Comparison of ENCODE assay signal across 14 cellular contexts in genomic region chr4:153519677-153520076, GRCh38. TPM values are rescaled to one million over a fixed set of nuclear protein-coding genes. Genes with fewer than 3 reads are reported as not detected.
DNase-seq lines count a peak whose midpoint lies in the region; ATAC-seq and TF ChIP-seq lines count a peak whose summit lies in the region.
"Had no signal": no experiment of that assay in that cellular context is flagged by ENCODE, and none has a peak within 500 bp of the region (broad histone marks: within the 10 kb centered on the region; RNA-seq: fewer than 3 reads in every experiment).

No MANE protein-coding gene starts in this region.

- H3K36me3 ChIP-seq in hepatocyte (replicated peaks; ENCODE audit: insufficient read depth, low read depth) (no peaks in the 10 kb centered on the region), prostate gland (no peaks in the 10 kb centered on the region)
- H3K36me3 ChIP-seq: neural progenitor cell had no signal

- no peaks in the 10 kb centered on the region for H3K9me2 ChIP-seq in hepatocyte (replicated peaks; ENCODE audit: insufficient read depth)

- H3K79me2 ChIP-seq in hepatocyte, result peaks cover 2% of the 10 kb centered on the region

- H2AFZ ChIP-seq in hepatocyte, result no peak overlapping the region
- H2AFZ ChIP-seq: neural progenitor cell had no signal

- CTCF ChIA-PET in CD4-positive, alpha-beta T cell (lab: Charles Lee), result no interaction called here
- CTCF ChIA-PET in activated CD8-positive, alpha-beta T cell treated with anti-CD3 and anti-CD28 coated beads, Interleukin-2, amount 10 ng/mL, durations not matched to agents 7 days and 5 days (lab: Charles Lee), result interaction anchor here (0.8 to 2.2 kb wide), 8 partner anchors 12 to 595 kb away, joined by 3 to 8 read pairs (median 4); no protein-coding TSS in a partner anchor

- H3K4me1 ChIP-seq in hepatocyte (ENCODE audit: insufficient read depth), result peaks cover 30% of the 10 kb centered on the region
- H3K4me1 ChIP-seq in prostate gland (replicated peaks), result no peaks in the 10 kb centered on the region

- H3K9me3 Mint-ChIP-seq in CD4-positive, alpha-beta T cell, result no peaks in the 10 kb centered on the region
- H3K9me3 Mint-ChIP-seq in IgD-negative memory B cell, result no peaks in the 10 kb centered on the region
- H3K9me3 Mint-ChIP-seq in activated CD8-positive, alpha-beta T cell treated with anti-CD3 and anti-CD28 coated beads, Interleukin-2, amount 10 ng/mL, durations not matched to agents 7 days and 5 days (ENCODE audit: insufficient read depth), result no peaks in the 10 kb centered on the region

- TF ChIP-seq POLR2A in prostate gland (IDR thresholded peaks at IDR 0.05), result no peak

- TF ChIP-seq CTCF in CD4-positive, alpha-beta T cell (IDR thresholded peaks at IDR 0.05), result no peak
- no peak for TF ChIP-seq CTCF in hepatocyte (IDR thresholded peaks at IDR 0.05; ENCODE audit: poor library complexity)
- no peak for TF ChIP-seq CTCF in prostate gland (IDR thresholded peaks at IDR 0.05)

- no peak for ATAC-seq in CD4-positive, alpha-beta T cell (ENCODE audit: poor library complexity)
- ATAC-seq in activated CD8-positive, alpha-beta T cell treated with anti-CD3 and anti-CD28 coated beads, Interleukin-2, amount 10 ng/mL, durations not matched to agents 7 days and 5 days, result no peak

- intact Hi-C loops in CD4-positive, alpha-beta T cell (cut with DNase I, micrococcal nuclease), result loop anchor here (5.0 kb wide), 4 partner anchors 32 to 92 kb away; partner anchors contain the start of gene TMEM131L (in 1 of the 2)
- intact Hi-C loops in prostate gland (cut with DNase I), result no loop called here

- H3K27me3 Mint-ChIP-seq in CD4-positive, alpha-beta T cell, result no peaks in the 10 kb centered on the region
- peaks cover 2% of the 10 kb centered on the region for H3K27me3 Mint-ChIP-seq in IgD-negative memory B cell
- H3K27me3 Mint-ChIP-seq in activated CD8-positive, alpha-beta T cell treated with anti-CD3 and anti-CD28 coated beads, Interleukin-2, amount 10 ng/mL, durations not matched to agents 7 days and 5 days (ENCODE audit: low read depth), result no peaks in the 10 kb centered on the region

- H3K27ac Mint-ChIP-seq in CD4-positive, alpha-beta T cell, result peak overlapping the region; percentile 91
- H3K27ac Mint-ChIP-seq in IgD-negative memory B cell, result peak overlapping the region; percentile 65 to 96 (median 91)
- H3K27ac Mint-ChIP-seq in activated CD8-positive, alpha-beta T cell treated with anti-CD3 and anti-CD28 coated beads, Interleukin-2, amount 10 ng/mL, durations not matched to agents 7 days and 5 days, result peak overlapping the region; percentile 96
- H3K27ac Mint-ChIP-seq: neural progenitor cell had no signal

- H3K4me2 ChIP-seq in hepatocyte, result no peak overlapping the region
- H3K4me2 ChIP-seq: neural progenitor cell had no signal

- no peaks in the 10 kb centered on the region for H3K27me3 ChIP-seq in CD4-positive, alpha-beta T cell (ENCODE audit: control insufficient read depth, insufficient read depth, low read length)
- H3K27me3 ChIP-seq in hepatocyte, result no peaks in the 10 kb centered on the region
- no peaks in the 10 kb centered on the region for H3K27me3 ChIP-seq in prostate gland (replicated peaks; ENCODE audit: insufficient read depth)
- H3K27me3 ChIP-seq: neural progenitor cell had no signal

- no peak for DNase-seq in CD4-positive, alpha-beta T cell
- no peak for DNase-seq in activated CD8-positive, alpha-beta T cell treated with anti-CD3 and anti-CD28 coated beads, Interleukin-2, amount 10 ng/mL, durations not matched to agents 7 days and 5 days
- DNase-seq in myocyte (ENCODE audit: low read depth) (peak; percentile 44), hepatocyte (ENCODE audit: low spot score) (no peak), NCI-H1048 (lab: John Stamatoyannopoulos, UW) (no peak), NCI-H187 treated with DMSO at 0.1 percent for 48 hours (lab: John Stamatoyannopoulos, UW) (no peak), prostate gland (ENCODE audit: low spot score) (no peak)
- DNase-seq: activated gamma-delta T cell treated with Interleukin-2 at 50 U/mL for 16 hours; HCEC 1CT; Karpas-422; NCI-H226; stimulated activated CD4-positive, alpha-beta T cell treated with anti-CD3 and anti-CD28 coated beads, Interleukin-12 subunit alpha, Interleukin-12 subunit beta, amount 100 ng/mL, for 4 hours had no signal

- peaks cover 38% of the 10 kb centered on the region for H3K36me3 Mint-ChIP-seq in CD4-positive, alpha-beta T cell (ENCODE audit: low read depth)
- H3K36me3 Mint-ChIP-seq in IgD-negative memory B cell, result no peaks in the 10 kb centered on the region
- H3K36me3 Mint-ChIP-seq in activated CD8-positive, alpha-beta T cell treated with anti-CD3 and anti-CD28 coated beads, Interleukin-2, amount 10 ng/mL, durations not matched to agents 7 days and 5 days (ENCODE audit: low read depth), result peaks cover 51% of the 10 kb centered on the region

- no peaks in the 10 kb centered on the region for H4K20me1 ChIP-seq in hepatocyte (ENCODE audit: insufficient read depth, poor library complexity, severe bottlenecking)

- no peaks in the 10 kb centered on the region for H3K9me3 ChIP-seq in CD4-positive, alpha-beta T cell (ENCODE audit: control insufficient read depth, low read length)
- H3K9me3 ChIP-seq in hepatocyte (ENCODE audit: low read depth) (no peaks in the 10 kb centered on the region), prostate gland (no peaks in the 10 kb centered on the region)

- peak overlapping the region; percentile 81 for H3K4me3 Mint-ChIP-seq in CD4-positive, alpha-beta T cell
- peak overlapping the region in 3 of 4 donors; percentile 63 to 88 (median 82) for H3K4me3 Mint-ChIP-seq in IgD-negative memory B cell
- peak overlapping the region; percentile 63 for H3K4me3 Mint-ChIP-seq in activated CD8-positive, alpha-beta T cell treated with anti-CD3 and anti-CD28 coated beads, Interleukin-2, amount 10 ng/mL, durations not matched to agents 7 days and 5 days
- H3K4me3 Mint-ChIP-seq: neural progenitor cell had no signal

- POLR2A ChIA-PET in CD4-positive, alpha-beta T cell (lab: Charles Lee), result interaction anchor here (1.6 to 5.3 kb wide), 5 partner anchors 10 to 52 kb away, joined by 6 to 79 read pairs (median 12); no protein-coding TSS in a partner anchor
- POLR2A ChIA-PET in activated CD8-positive, alpha-beta T cell treated with anti-CD3 and anti-CD28 coated beads, Interleukin-2, amount 10 ng/mL, durations not matched to agents 7 days and 5 days (lab: Charles Lee), result interaction anchor here (1.6 kb wide), 1 partner anchor 52 kb away, joined by 5 read pairs; no protein-coding TSS in a partner anchor

- peaks cover 88% of the 10 kb centered on the region for H3K4me1 Mint-ChIP-seq in CD4-positive, alpha-beta T cell (ENCODE audit: low read depth)
- peaks cover 74 to 80% (median 77%) of the 10 kb centered on the region in 3 donors for H3K4me1 Mint-ChIP-seq in IgD-negative memory B cell
- H3K4me1 Mint-ChIP-seq in activated CD8-positive, alpha-beta T cell treated with anti-CD3 and anti-CD28 coated beads, Interleukin-2, amount 10 ng/mL, durations not matched to agents 7 days and 5 days (ENCODE audit: low read depth), result peaks cover 83% of the 10 kb centered on the region

- H3K4me3 ChIP-seq in hepatocyte (no peak overlapping the region), prostate gland (no peak overlapping the region)
- H3K4me3 ChIP-seq: neural progenitor cell had no signal

- H3K27ac ChIP-seq in CD4-positive, alpha-beta T cell (ENCODE audit: low read depth, low read length), result no peak overlapping the region
- H3K27ac ChIP-seq in hepatocyte (no peak overlapping the region), prostate gland (no peak overlapping the region)
- H3K27ac ChIP-seq: neural progenitor cell had no signal

- 61% methylated on average over 1 of the region's 1 CpG for WGBS in hepatocyte (ENCODE audit: low lambda C conversion rate, missing lambda C conversion rate)
- 76% methylated on average over 1 of the region's 1 CpG for WGBS in prostate gland

RNA-seq across cellular contexts. Expression of gene TMEM131L, which starts 53.5 kb away (rescaled TPM):
- total RNA-seq in CD4-positive, alpha-beta T cell, result 100 to 1,000 TPM; 101 to 106 TPM
- polyA plus RNA-seq in IgD-negative memory B cell (48.4 TPM), hepatocyte (5.8 and 6.3 TPM in 2 replicates)
- 10 to 100 TPM; 54.9 to 58.4 TPM for total RNA-seq in activated CD8-positive, alpha-beta T cell treated with anti-CD3 and anti-CD28 coated beads, Interleukin-2, amount 10 ng/mL, durations not matched to agents 7 days and 5 days
- total RNA-seq in myocyte (12.1 and 13.3 TPM in 2 replicates), hepatocyte (8.1 and 10.5 TPM in 2 replicates), prostate gland (10 to 100 TPM in 1 of 2 donors, 1 to 10 TPM in 1; 9.3 to 12.5 TPM)
- polyA plus RNA-seq in myocyte (2012), result 3.8 TPM
